ENCODE assay signal across 34 cellular contexts in the genomic region with DNA sequence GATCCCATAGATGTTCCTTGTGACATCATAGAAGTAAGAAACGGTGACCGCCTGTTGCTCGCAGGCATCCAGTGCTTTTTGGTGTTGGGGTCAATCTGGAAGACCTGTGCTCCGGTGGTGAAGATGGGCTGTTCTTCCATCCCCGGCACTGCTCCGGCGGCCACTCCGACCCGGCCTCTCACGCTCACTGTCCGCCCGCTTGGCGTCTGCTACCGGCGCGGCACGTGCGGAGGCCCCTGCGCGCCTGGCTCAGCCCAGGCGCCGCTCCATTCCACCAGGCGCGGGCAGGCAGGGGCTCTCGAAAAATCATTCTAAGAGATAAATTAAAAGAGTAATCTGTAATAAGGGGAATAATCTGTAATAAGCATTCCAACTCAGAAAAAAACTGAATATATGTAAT.
"Had no signal": no experiment of that assay in that cellular context is flagged by ENCODE, and none has a peak within 500 bp of the region (broad histone marks: within the 10 kb centered on the region; RNA-seq: fewer than 3 reads in every experiment).

No MANE protein-coding gene starts in this region.

- DNase-seq: activated B cell treated with CpG ODN at 0.5 μM for 24 hours; activated CD4-positive, alpha-beta memory T cell treated with anti-CD3 and anti-CD28 coated beads for 36 hours; activated CD4-positive, alpha-beta T cell treated with anti-CD3 and anti-CD28 coated beads for 4 hours; activated CD4-positive, alpha-beta T cell treated with anti-CD3 and anti-CD28 coated beads, Interleukin-2, amount 10 ng/mL, durations not matched to agents 24 days and 14 days; activated CD4-positive, alpha-beta T cell treated with anti-CD3 and anti-CD28 coated beads, Interleukin-2, amount 50 U/mL, for 1 hour; activated CD4-positive, alpha-beta T cell treated with anti-CD3 and anti-CD28 coated beads, Interleukin-2, amount 50 U/mL, for 4 hours; activated CD4-positive, CD25-positive, alpha-beta regulatory T cell treated with anti-CD3 and anti-CD28 coated beads, Interleukin-2, amount 50 U/mL, for 72 hours; activated CD8-positive, alpha-beta memory T cell treated with anti-CD3 and anti-CD28 coated beads, Interleukin-2, amount 50 U/mL, for 4 hours; activated CD8-positive, alpha-beta T cell treated with anti-CD3 and anti-CD28 coated beads for 36 hours; activated effector memory CD4-positive, alpha-beta T cell treated with anti-CD3 and anti-CD28 coated beads, Interleukin-2, amount 50 U/mL, for 16 hours; activated gamma-delta T cell treated with Interleukin-2 at 50 U/mL for 16 hours; activated naive CD4-positive, alpha-beta T cell; activated naive CD4-positive, alpha-beta T cell treated with anti-CD3 and anti-CD28 coated beads for 36 hours; activated naive CD4-positive, alpha-beta T cell treated with anti-CD3 and anti-CD28 coated beads, Interleukin-2, amount 50 U/mL, for 16 hours; activated T-cell treated with anti-CD3 and anti-CD28 coated beads for 4 hours; activated T-cell treated with anti-CD3 and anti-CD28 coated beads, Interleukin-2, amount 50 U/mL, for 1 hour; activated T-cell treated with anti-CD3 and anti-CD28 coated beads, Interleukin-2, amount 50 U/mL, for 4 hours; activated T-cell treated with anti-CD3 and anti-CD28 coated beads, Interleukin-2, amount 50 U/mL, for 72 hours; adrenal gland; amniotic stem cell; aorta; body of pancreas; brain microvascular endothelial cell; central memory CD4-positive, alpha-beta T cell; T-helper 1 cell; T-helper 2 cell; T-helper 9 cell had no signal

- ATAC-seq: activated CD8-positive, alpha-beta T cell treated with anti-CD3 and anti-CD28 coated beads for 36 hours; activated naive CD4-positive, alpha-beta T cell treated with anti-CD3 and anti-CD28 coated beads, Interleukin-2, amount 50 U/mL, for 72 hours; activated T-cell treated with anti-CD3 and anti-CD28 coated beads, Interleukin-2, amount 50 U/mL, for 4 hours; body of pancreas had no signal

- H3K27me3 Mint-ChIP-seq: activated CD8-positive, alpha-beta T cell treated with anti-CD3 and anti-CD28 coated beads for 36 hours; activated T-helper 17 cell treated with anti-CD3 and anti-CD28 coated beads, Interleukin-2, amount 50 U/mL, for 72 hours had no signal

- H3K27ac ChIP-seq: adrenal gland, body of pancreas, brain microvascular endothelial cell, breast epithelium, VCaP had no signal

- H3K9me3 ChIP-seq: adrenal gland, body of pancreas, breast epithelium had no signal

- H3K4me3 Mint-ChIP-seq: activated B cell treated with CpG ODN at 0.5 μM for 24 hours; activated CD4-positive, alpha-beta memory T cell treated with anti-CD3 and anti-CD28 coated beads for 36 hours; activated CD4-positive, alpha-beta T cell treated with anti-CD3 and anti-CD28 coated beads, Interleukin-2, amount 10 ng/mL, durations not matched to agents 24 days and 14 days; activated CD8-positive, alpha-beta T cell treated with anti-CD3 and anti-CD28 coated beads for 36 hours; activated naive CD4-positive, alpha-beta T cell treated with anti-CD3 and anti-CD28 coated beads for 36 hours; activated T-cell treated with anti-CD3 and anti-CD28 coated beads, Interleukin-2, amount 50 U/mL, for 4 hours; activated T-cell treated with anti-CD3 and anti-CD28 coated beads, Interleukin-2, amount 50 U/mL, for 72 hours; activated T-helper 1 cell treated with anti-CD3 and anti-CD28 coated beads, Interleukin-12 subunit alpha, Interleukin-12 subunit beta, Interleukin-2, Interleukin-4 antibody, amounts not matched to agents 30 ng/mL and 10 ng/mL and 1 ng/mL, durations not matched to agents 14 hours and 24 hours and 36 hours; T-helper 1 cell treated with Interleukin-12 subunit alpha and Interleukin-12 subunit beta and Interleukin-4 antibody, amounts not matched to agents 30 μg/mL and 1 μg/mL, for 36 hours; T-helper 2 cell treated with Interferon-gamma antibody and Interleukin-4, amounts not matched to agents 5 μg/mL and 100 μg/mL, for 36 hours had no signal

- H3K36me3 ChIP-seq: adrenal gland, brain microvascular endothelial cell, breast epithelium had no signal

- H3K27ac Mint-ChIP-seq: activated B cell treated with CpG ODN at 0.5 μM for 24 hours; activated CD4-positive, alpha-beta memory T cell treated with anti-CD3 and anti-CD28 coated beads for 36 hours; activated CD4-positive, alpha-beta T cell treated with anti-CD3 and anti-CD28 coated beads, Interleukin-2, amount 10 ng/mL, durations not matched to agents 24 days and 14 days; activated CD8-positive, alpha-beta T cell treated with anti-CD3 and anti-CD28 coated beads for 36 hours; activated naive CD4-positive, alpha-beta T cell treated with anti-CD3 and anti-CD28 coated beads for 36 hours; activated naive CD4-positive, alpha-beta T cell treated with anti-CD3 and anti-CD28 coated beads, Interleukin-2, amount 50 U/mL, for 72 hours; activated T-cell treated with anti-CD3 and anti-CD28 coated beads, Interleukin-2, amount 50 U/mL, for 72 hours; activated T-helper 1 cell treated with anti-CD3 and anti-CD28 coated beads, Interleukin-12 subunit alpha, Interleukin-12 subunit beta, Interleukin-2, Interleukin-4 antibody, amounts not matched to agents 30 ng/mL and 10 ng/mL and 1 ng/mL, durations not matched to agents 14 hours and 24 hours and 36 hours; activated T-helper 17 cell treated with anti-CD3 and anti-CD28 coated beads, Interleukin-2, amount 50 U/mL, for 72 hours; T-helper 1 cell treated with Interleukin-12 subunit alpha and Interleukin-12 subunit beta and Interleukin-4 antibody, amounts not matched to agents 30 μg/mL and 1 μg/mL, for 36 hours; T-helper 2 cell treated with Interferon-gamma antibody and Interleukin-4, amounts not matched to agents 5 μg/mL and 100 μg/mL, for 36 hours had no signal

- H3K4me1 Mint-ChIP-seq: activated CD4-positive, alpha-beta T cell treated with anti-CD3 and anti-CD28 coated beads, Interleukin-2, amount 10 ng/mL, durations not matched to agents 24 days and 14 days; activated T-helper 17 cell treated with anti-CD3 and anti-CD28 coated beads, Interleukin-2, amount 50 U/mL, for 72 hours had no signal

- H3K4me1 ChIP-seq: adrenal gland, body of pancreas, breast epithelium had no signal

- H3K36me3 Mint-ChIP-seq: activated CD4-positive, alpha-beta memory T cell treated with anti-CD3 and anti-CD28 coated beads for 36 hours; activated naive CD4-positive, alpha-beta T cell treated with anti-CD3 and anti-CD28 coated beads, Interleukin-2, amount 50 U/mL, for 72 hours had no signal

- H3K27me3 ChIP-seq: adrenal gland, body of pancreas, brain microvascular endothelial cell, breast epithelium had no signal

- H3K4me3 ChIP-seq: adrenal gland, body of pancreas, breast epithelium had no signal

- H3K9me3 Mint-ChIP-seq: activated B cell treated with CpG ODN at 0.5 μM for 24 hours; activated CD4-positive, alpha-beta memory T cell treated with anti-CD3 and anti-CD28 coated beads for 36 hours; activated CD4-positive, alpha-beta T cell treated with anti-CD3 and anti-CD28 coated beads, Interleukin-2, amount 10 ng/mL, durations not matched to agents 24 days and 14 days; activated CD8-positive, alpha-beta T cell treated with anti-CD3 and anti-CD28 coated beads for 36 hours; activated naive CD4-positive, alpha-beta T cell treated with anti-CD3 and anti-CD28 coated beads for 36 hours; activated naive CD4-positive, alpha-beta T cell treated with anti-CD3 and anti-CD28 coated beads, Interleukin-2, amount 50 U/mL, for 72 hours; activated T-cell treated with anti-CD3 and anti-CD28 coated beads, Interleukin-2, amount 50 U/mL, for 4 hours; activated T-cell treated with anti-CD3 and anti-CD28 coated beads, Interleukin-2, amount 50 U/mL, for 72 hours; activated T-helper 1 cell treated with anti-CD3 and anti-CD28 coated beads, Interleukin-12 subunit alpha, Interleukin-12 subunit beta, Interleukin-2, Interleukin-4 antibody, amounts not matched to agents 30 ng/mL and 10 ng/mL and 1 ng/mL, durations not matched to agents 14 hours and 24 hours and 36 hours; activated T-helper 17 cell treated with anti-CD3 and anti-CD28 coated beads, Interleukin-2, amount 50 U/mL, for 72 hours; T-helper 1 cell treated with Interleukin-12 subunit alpha and Interleukin-12 subunit beta and Interleukin-4 antibody, amounts not matched to agents 30 μg/mL and 1 μg/mL, for 36 hours; T-helper 2 cell treated with Interferon-gamma antibody and Interleukin-4, amounts not matched to agents 5 μg/mL and 100 μg/mL, for 36 hours had no signal
